In genomic region chr18:68922392-68922791, GRCh38 we compare ENCODE assay signal across 23 cellular contexts.
"Had no signal": no experiment of that assay in that cellular context is flagged by ENCODE, and none has a peak within 500 bp of the region (broad histone marks: within the 10 kb centered on the region; RNA-seq: fewer than 3 reads in every experiment).

No MANE protein-coding gene starts in this region.

- H3K36me3 ChIP-seq: MG63, SJCRH30 had no signal

- H3K27ac ChIP-seq: SJCRH30 had no signal

- FAIRE-seq: HepG2, RCC 7860 had no signal

- H3K4me1 ChIP-seq: SJCRH30 had no signal

- H3K9me3 ChIP-seq: MG63, SJCRH30 had no signal

- H3K4me3 ChIP-seq: MG63, SJCRH30 had no signal

- DNase-seq: IMR-90, Karpas-422, KG1, MG63, NCI-H1092 treated with DMSO at 0.1 percent for 48 hours, NCI-H1436, NCI-H187, NCI-H2029, NCI-H2081 treated with DMSO at 0.1 percent for 48 hours, NCI-H2171, NCI-H226, NCI-H446, NCI-H510A, NCI-H524 treated with DMSO at 0.1 percent for 48 hours, NCI-H69, NCI-H774, RPMI8226, SHP77 treated with DMSO at 0.1 percent for 48 hours, SJCRH30 had no signal

- H3K27me3 ChIP-seq: MG63, SJCRH30 had no signal

- ATAC-seq: HepG2, Right ventricle myocardium inferior, SK-N-SH treated with all-trans-retinoic acid at 6 μM for 48 hours had no signal
